Comparison of ENCODE assay signal across 1 cellular context in the genomic region with DNA sequence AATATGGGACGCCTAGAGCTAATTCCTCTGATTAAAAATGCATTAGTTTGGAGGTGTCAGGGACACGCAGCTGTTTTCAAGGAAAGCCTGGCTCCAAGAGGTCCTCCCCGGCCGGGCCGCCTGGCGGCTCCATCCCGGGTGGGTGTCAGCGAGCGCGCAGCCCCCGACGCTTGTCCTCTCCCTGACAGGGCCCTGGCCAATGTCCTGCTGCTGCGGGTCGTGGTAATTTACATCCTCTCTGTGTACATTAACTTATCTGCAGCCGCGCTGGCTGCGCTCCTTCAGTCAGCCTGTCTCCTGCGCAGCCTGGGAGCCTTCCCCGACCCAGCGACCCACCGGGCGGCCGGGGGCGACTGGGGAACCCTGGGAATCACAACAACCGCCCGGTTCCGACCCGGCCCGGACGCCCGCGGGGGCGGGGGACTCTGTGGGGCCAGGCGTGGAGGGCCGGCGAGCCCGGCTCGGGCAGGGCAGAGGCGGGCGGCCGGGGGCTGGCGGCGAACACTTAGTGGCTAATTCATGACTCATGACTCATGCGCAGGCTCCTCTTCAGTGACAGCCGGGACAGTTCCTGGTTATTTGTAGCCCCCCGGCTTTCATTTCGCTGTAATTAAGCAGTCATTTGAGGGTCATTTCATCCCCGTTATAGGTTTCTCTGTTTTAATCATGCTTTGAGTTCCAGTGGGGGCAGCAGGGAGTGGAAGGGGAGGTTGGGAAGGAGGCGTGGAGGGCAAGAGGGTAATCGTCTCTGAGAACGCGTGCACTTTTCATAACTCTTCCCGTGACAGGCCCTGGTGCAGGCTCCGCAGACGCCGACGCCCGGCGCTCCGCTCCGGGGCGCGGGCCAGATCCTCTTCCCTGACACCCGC.
TF ChIP-seq lines count a peak whose summit lies in the region.

No MANE protein-coding gene starts in this region.

TF ChIP-seq in H1, 55 proteins besides CTCF, POLR2A, EP300 and RAD21:
- no peak for TF ChIP-seq HDAC6 (IDR thresholded peaks at IDR 0.05; ENCODE audit: low read depth, low read length)
- no peak for TF ChIP-seq TEAD4 (IDR thresholded peaks at IDR 0.05; ENCODE audit: low read depth, low read length)
- TF ChIP-seq FOSL1 (IDR thresholded peaks at IDR 0.05; ENCODE audit: insufficient read depth, low read depth, low read length), result no peak
- TF ChIP-seq EZH2 (IDR thresholded peaks at IDR 0.05; ENCODE audit: low read depth, low read length, severe bottlenecking), result peak; percentile 80
- TF ChIP-seq SP2 (IDR thresholded peaks at IDR 0.05; ENCODE audit: low read length), result no peak
- TF ChIP-seq NRF1 (IDR thresholded peaks at IDR 0.05; ENCODE audit: low read depth, low read length), result 0 out of 2 replicates have a peak, but pooled peaks have one; percentile 11
- TF ChIP-seq TCF12 (IDR thresholded peaks at IDR 0.05; ENCODE audit: low read depth, low read length), result no peak
- TF ChIP-seq KDM1A (IDR thresholded peaks at IDR 0.05; ENCODE audit: borderline replicate concordance, low read length), result no peak
- peak; percentile 32 for TF ChIP-seq KDM4A (IDR thresholded peaks at IDR 0.05; ENCODE audit: low read depth, low read length, severe bottlenecking)
- no peak for TF ChIP-seq CBX8 (IDR thresholded peaks at IDR 0.05; ENCODE audit: borderline replicate concordance, low read depth, low read length)
- TF ChIP-seq RNF2 (IDR thresholded peaks at IDR 0.05; ENCODE audit: borderline replicate concordance, low read depth, low read length, missing control alignments, poor library complexity, severe bottlenecking), result peak; percentile 64
- no peak for TF ChIP-seq EGR1 (IDR thresholded peaks at IDR 0.05; ENCODE audit: borderline replicate concordance, low read depth, low read length)
- no peak for TF ChIP-seq YY1 (IDR thresholded peaks at IDR 0.05; ENCODE audit: low read depth, low read length)
- no peak for TF ChIP-seq BCL11A (IDR thresholded peaks at IDR 0.05; ENCODE audit: low read depth in 2 of 2, low read length in 2 of 2)
- no peak for TF ChIP-seq KDM5A (IDR thresholded peaks at IDR 0.05; ENCODE audit: low read length)
- TF ChIP-seq BRCA1 (IDR thresholded peaks at IDR 0.05; ENCODE audit: low read depth, low read length), result no peak
- TF ChIP-seq JUND (IDR thresholded peaks at IDR 0.05; ENCODE audit: low read length), result peak; percentile 72
- no peak for TF ChIP-seq GTF2F1 (IDR thresholded peaks at IDR 0.05; ENCODE audit: borderline replicate concordance, low read depth, low read length)
- TF ChIP-seq, protein P1, sequence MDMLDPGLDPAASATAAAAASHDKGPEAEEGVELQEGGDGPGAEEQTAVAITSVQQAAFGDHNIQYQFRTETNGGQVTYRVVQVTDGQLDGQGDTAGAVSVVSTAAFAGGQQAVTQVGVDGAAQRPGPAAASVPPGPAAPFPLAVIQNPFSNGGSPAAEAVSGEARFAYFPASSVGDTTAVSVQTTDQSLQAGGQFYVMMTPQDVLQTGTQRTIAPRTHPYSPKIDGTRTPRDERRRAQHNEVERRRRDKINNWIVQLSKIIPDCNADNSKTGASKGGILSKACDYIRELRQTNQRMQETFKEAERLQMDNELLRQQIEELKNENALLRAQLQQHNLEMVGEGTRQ (IDR thresholded peaks at IDR 0.05; ENCODE audit: low read length), result no peak
- peak; percentile 85 for TF ChIP-seq SUZ12 (IDR thresholded peaks at IDR 0.05; ENCODE audit: low read length)
- TF ChIP-seq SRF (IDR thresholded peaks at IDR 0.05; ENCODE audit: low read depth, low read length), result no peak
- TF ChIP-seq, protein P2, sequence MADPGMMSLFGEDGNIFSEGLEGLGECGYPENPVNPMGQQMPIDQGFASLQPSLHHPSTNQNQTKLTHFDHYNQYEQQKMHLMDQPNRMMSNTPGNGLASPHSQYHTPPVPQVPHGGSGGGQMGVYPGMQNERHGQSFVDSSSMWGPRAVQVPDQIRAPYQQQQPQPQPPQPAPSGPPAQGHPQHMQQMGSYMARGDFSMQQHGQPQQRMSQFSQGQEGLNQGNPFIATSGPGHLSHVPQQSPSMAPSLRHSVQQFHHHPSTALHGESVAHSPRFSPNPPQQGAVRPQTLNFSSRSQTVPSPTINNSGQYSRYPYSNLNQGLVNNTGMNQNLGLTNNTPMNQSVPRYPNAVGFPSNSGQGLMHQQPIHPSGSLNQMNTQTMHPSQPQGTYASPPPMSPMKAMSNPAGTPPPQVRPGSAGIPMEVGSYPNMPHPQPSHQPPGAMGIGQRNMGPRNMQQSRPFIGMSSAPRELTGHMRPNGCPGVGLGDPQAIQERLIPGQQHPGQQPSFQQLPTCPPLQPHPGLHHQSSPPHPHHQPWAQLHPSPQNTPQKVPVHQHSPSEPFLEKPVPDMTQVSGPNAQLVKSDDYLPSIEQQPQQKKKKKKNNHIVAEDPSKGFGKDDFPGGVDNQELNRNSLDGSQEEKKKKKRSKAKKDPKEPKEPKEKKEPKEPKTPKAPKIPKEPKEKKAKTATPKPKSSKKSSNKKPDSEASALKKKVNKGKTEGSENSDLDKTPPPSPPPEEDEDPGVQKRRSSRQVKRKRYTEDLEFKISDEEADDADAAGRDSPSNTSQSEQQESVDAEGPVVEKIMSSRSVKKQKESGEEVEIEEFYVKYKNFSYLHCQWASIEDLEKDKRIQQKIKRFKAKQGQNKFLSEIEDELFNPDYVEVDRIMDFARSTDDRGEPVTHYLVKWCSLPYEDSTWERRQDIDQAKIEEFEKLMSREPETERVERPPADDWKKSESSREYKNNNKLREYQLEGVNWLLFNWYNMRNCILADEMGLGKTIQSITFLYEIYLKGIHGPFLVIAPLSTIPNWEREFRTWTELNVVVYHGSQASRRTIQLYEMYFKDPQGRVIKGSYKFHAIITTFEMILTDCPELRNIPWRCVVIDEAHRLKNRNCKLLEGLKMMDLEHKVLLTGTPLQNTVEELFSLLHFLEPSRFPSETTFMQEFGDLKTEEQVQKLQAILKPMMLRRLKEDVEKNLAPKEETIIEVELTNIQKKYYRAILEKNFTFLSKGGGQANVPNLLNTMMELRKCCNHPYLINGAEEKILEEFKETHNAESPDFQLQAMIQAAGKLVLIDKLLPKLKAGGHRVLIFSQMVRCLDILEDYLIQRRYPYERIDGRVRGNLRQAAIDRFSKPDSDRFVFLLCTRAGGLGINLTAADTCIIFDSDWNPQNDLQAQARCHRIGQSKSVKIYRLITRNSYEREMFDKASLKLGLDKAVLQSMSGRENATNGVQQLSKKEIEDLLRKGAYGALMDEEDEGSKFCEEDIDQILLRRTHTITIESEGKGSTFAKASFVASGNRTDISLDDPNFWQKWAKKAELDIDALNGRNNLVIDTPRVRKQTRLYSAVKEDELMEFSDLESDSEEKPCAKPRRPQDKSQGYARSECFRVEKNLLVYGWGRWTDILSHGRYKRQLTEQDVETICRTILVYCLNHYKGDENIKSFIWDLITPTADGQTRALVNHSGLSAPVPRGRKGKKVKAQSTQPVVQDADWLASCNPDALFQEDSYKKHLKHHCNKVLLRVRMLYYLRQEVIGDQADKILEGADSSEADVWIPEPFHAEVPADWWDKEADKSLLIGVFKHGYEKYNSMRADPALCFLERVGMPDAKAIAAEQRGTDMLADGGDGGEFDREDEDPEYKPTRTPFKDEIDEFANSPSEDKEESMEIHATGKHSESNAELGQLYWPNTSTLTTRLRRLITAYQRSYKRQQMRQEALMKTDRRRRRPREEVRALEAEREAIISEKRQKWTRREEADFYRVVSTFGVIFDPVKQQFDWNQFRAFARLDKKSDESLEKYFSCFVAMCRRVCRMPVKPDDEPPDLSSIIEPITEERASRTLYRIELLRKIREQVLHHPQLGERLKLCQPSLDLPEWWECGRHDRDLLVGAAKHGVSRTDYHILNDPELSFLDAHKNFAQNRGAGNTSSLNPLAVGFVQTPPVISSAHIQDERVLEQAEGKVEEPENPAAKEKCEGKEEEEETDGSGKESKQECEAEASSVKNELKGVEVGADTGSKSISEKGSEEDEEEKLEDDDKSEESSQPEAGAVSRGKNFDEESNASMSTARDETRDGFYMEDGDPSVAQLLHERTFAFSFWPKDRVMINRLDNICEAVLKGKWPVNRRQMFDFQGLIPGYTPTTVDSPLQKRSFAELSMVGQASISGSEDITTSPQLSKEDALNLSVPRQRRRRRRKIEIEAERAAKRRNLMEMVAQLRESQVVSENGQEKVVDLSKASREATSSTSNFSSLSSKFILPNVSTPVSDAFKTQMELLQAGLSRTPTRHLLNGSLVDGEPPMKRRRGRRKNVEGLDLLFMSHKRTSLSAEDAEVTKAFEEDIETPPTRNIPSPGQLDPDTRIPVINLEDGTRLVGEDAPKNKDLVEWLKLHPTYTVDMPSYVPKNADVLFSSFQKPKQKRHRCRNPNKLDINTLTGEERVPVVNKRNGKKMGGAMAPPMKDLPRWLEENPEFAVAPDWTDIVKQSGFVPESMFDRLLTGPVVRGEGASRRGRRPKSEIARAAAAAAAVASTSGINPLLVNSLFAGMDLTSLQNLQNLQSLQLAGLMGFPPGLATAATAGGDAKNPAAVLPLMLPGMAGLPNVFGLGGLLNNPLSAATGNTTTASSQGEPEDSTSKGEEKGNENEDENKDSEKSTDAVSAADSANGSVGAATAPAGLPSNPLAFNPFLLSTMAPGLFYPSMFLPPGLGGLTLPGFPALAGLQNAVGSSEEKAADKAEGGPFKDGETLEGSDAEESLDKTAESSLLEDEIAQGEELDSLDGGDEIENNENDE (IDR thresholded peaks at IDR 0.05; ENCODE audit: insufficient replicate concordance, low read length), result no peak
- no peak for TF ChIP-seq TAF7 (optimal IDR thresholded peaks at IDR 0.05; ENCODE audit: borderline replicate concordance, low read depth, low read length)
- TF ChIP-seq, protein P3, sequence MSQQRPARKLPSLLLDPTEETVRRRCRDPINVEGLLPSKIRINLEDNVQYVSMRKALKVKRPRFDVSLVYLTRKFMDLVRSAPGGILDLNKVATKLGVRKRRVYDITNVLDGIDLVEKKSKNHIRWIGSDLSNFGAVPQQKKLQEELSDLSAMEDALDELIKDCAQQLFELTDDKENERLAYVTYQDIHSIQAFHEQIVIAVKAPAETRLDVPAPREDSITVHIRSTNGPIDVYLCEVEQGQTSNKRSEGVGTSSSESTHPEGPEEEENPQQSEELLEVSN (IDR thresholded peaks at IDR 0.05), result no peak
- no peak for TF ChIP-seq POLR2AphosphoS5 (IDR thresholded peaks at IDR 0.05; ENCODE audit: low read depth, low read length)
